Comparison of ENCODE assay signal across 8 cellular contexts in the genomic region with DNA sequence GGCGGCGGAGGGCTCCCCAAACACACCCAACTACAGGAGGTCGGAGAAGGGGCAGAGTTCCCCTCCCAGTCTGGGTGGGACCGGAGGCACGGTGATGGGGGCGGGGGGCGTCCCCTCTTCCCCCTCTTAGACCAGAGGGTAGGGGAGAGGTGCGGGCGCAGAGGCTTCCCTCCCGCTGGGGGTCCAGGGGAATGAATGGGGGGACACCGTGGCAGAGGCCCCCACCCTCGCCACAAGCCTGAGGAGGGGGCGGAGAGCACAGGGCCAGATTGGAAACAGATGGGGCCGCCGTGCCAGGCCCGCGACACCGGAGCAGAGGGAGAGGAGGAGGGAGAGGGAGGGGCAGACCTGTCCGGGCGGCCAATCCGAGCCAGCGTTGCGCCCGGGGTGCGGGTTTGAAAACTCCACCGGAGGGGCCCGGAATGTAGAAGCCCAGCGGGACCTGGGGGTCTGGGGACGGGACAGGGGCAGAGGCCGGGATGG. TPM values are rescaled to one million over a fixed set of nuclear protein-coding genes. Genes with fewer than 3 reads are reported as not detected.
DNase-seq lines count a peak whose midpoint lies in the region; ATAC-seq and TF ChIP-seq lines count a peak whose summit lies in the region.

No MANE protein-coding gene starts in this region.

- TF ChIP-seq CTCF in WERI-Rb-1 (IDR thresholded peaks at IDR 0.05; ENCODE audit: low read depth, low read length): no peak
- TF ChIP-seq CTCF in glutamatergic neuron (IDR thresholded peaks at IDR 0.05; ENCODE audit: partially characterized antibody, unreplicated experiment): no peak
- TF ChIP-seq CTCF in prostate gland (IDR thresholded peaks at IDR 0.05): no peak

- H3K4me3 ChIP-seq in WERI-Rb-1 (ENCODE audit: low read depth, low read length): peak overlapping the region; percentile 77
- peak overlapping the region; percentile 71 to 93 for H3K4me3 ChIP-seq in prostate gland

- no peaks in the 10 kb centered on the region for H3K36me3 Mint-ChIP-seq in activated T-cell treated with anti-CD3 and anti-CD28 coated beads, Interleukin-2, amount 50 U/mL, for 72 hours (ENCODE audit: insufficient read depth in 2 of 2)
- no peaks in the 10 kb centered on the region for H3K36me3 Mint-ChIP-seq in glutamatergic neuron (ENCODE audit: unreplicated experiment)

- no peaks in the 10 kb centered on the region for H3K36me3 ChIP-seq in WERI-Rb-1
- H3K36me3 ChIP-seq in prostate gland: no peaks in the 10 kb centered on the region

- H3K27me3 Mint-ChIP-seq in activated T-cell treated with anti-CD3 and anti-CD28 coated beads, Interleukin-2, amount 50 U/mL, for 72 hours (ENCODE audit: low read depth): peaks cover 13% of the 10 kb centered on the region
- peaks cover 44% of the 10 kb centered on the region for H3K27me3 Mint-ChIP-seq in glutamatergic neuron (ENCODE audit: unreplicated experiment)

- H3K27ac ChIP-seq in WERI-Rb-1: peak overlapping the region; percentile 89
- H3K27ac ChIP-seq in prostate gland: peak overlapping the region; percentile 89 to 95

- H3K4me3 Mint-ChIP-seq in activated T-cell treated with anti-CD3 and anti-CD28 coated beads, Interleukin-2, amount 50 U/mL, for 72 hours: peak overlapping the region; percentile 77 to 79
- peak overlapping the region; percentile 85 for H3K4me3 Mint-ChIP-seq in glutamatergic neuron (ENCODE audit: unreplicated experiment)

- intact Hi-C loops in prostate gland (cut with DNase I): no loop called here

- TF ChIP-seq POLR2A in prostate gland (IDR thresholded peaks at IDR 0.05): no peak

- H3K9me3 Mint-ChIP-seq in activated T-cell treated with anti-CD3 and anti-CD28 coated beads, Interleukin-2, amount 50 U/mL, for 72 hours: no peaks in the 10 kb centered on the region
- peaks cover 33% of the 10 kb centered on the region for H3K9me3 Mint-ChIP-seq in glutamatergic neuron (ENCODE audit: unreplicated experiment)

- H3K4me1 Mint-ChIP-seq in activated T-cell treated with anti-CD3 and anti-CD28 coated beads, Interleukin-2, amount 50 U/mL, for 72 hours (ENCODE audit: low read depth): peaks cover 11% of the 10 kb centered on the region
- H3K4me1 Mint-ChIP-seq in glutamatergic neuron (ENCODE audit: low read depth, unreplicated experiment): peaks cover 38% of the 10 kb centered on the region

- DNase-seq in activated T-cell treated with anti-CD3 and anti-CD28 coated beads, Interleukin-2, amount 50 U/mL, for 72 hours: peak in 1 of 2 donors; percentile 13
- no peak for DNase-seq in activated T-cell treated with anti-CD3 and anti-CD28 coated beads, Interleukin-2, amount 50 U/mL, for 48 hours
- peak; percentile 84 for DNase-seq in WERI-Rb-1
- peak; percentile 85 for DNase-seq in glutamatergic neuron
- DNase-seq in prostate gland (ENCODE audit: low spot score): peak; percentile 46
- no peak for DNase-seq in 8988T
- no peak for DNase-seq in GM19240 (ENCODE audit: insufficient read length, low spot score)

- ATAC-seq in activated T-cell treated with anti-CD3 and anti-CD28 coated beads, Interleukin-2, amount 50 U/mL, for 72 hours (replicated peaks in 1 of 2): peak; percentile 16 to 22
- no peak for ATAC-seq in HG03378 (IDR thresholded peaks at IDR 0.05; ENCODE audit: unreplicated experiment)

- H3K27me3 ChIP-seq in WERI-Rb-1 (ENCODE audit: insufficient read depth, low read depth, severe bottlenecking) (no peaks in the 10 kb centered on the region), prostate gland (replicated peaks; ENCODE audit: insufficient read depth) (no peaks in the 10 kb centered on the region)

- H3K4me1 ChIP-seq in prostate gland (replicated peaks): peaks cover 11% of the 10 kb centered on the region

- H3K9me3 ChIP-seq in WERI-Rb-1 (ENCODE audit: severe bottlenecking): no peaks in the 10 kb centered on the region
- no peaks in the 10 kb centered on the region for H3K9me3 ChIP-seq in prostate gland

- no peak overlapping the region for H3K27ac Mint-ChIP-seq in activated T-cell treated with anti-CD3 and anti-CD28 coated beads, Interleukin-2, amount 50 U/mL, for 72 hours
- H3K27ac Mint-ChIP-seq in glutamatergic neuron (ENCODE audit: unreplicated experiment): peak overlapping the region; percentile 94

- under 1% methylated on average over 21 of the region's 30 CpGs for WGBS in prostate gland

RNA-seq across cellular contexts. Expression of a gene that starts 47.0 kb away (rescaled TPM):
- 1 to 10 TPM; 2.0 to 2.7 TPM for total RNA-seq in activated T-cell treated with anti-CD3 and anti-CD28 coated beads, Interleukin-2, amount 50 U/mL, for 72 hours
- total RNA-seq in glutamatergic neuron (ENCODE audit: unreplicated experiment) (1,064 TPM), prostate gland (100 to 1,000 TPM; 221 to 379 TPM)

Comparison
In these comparisons a context has a peak if more than half of its experiments do, and no peak if none do; other contexts are left out.
1. DNase-seq: peak in WERI-Rb-1 (single experiment), glutamatergic neuron (single experiment) and prostate gland (single experiment); none in activated T-cell treated with anti-CD3 and anti-CD28 coated beads, Interleukin-2, amount 50 U/mL, for 48 hours (0 of 2), 8988T (single experiment) and GM19240 (single experiment).
2. RNA of a gene that starts 47.0 kb away (total RNA-seq): 1,064 TPM in glutamatergic neuron (single experiment) and 221 to 379 TPM in prostate gland; 2.0 to 2.7 TPM in activated T-cell treated with anti-CD3 and anti-CD28 coated beads, Interleukin-2, amount 50 U/mL, for 72 hours; every median in the first group is over 10 times any median in the second.